10 cellular contexts compared by ENCODE assay signal in genomic region chr3:12004741-12005513, GRCh38. TPM values are rescaled to one million over a fixed set of nuclear protein-coding genes. Genes with fewer than 3 reads are reported as not detected.
DNase-seq lines count a peak whose midpoint lies in the region; ATAC-seq and TF ChIP-seq lines count a peak whose summit lies in the region.
"Had no signal": no experiment of that assay in that cellular context is flagged by ENCODE, and none has a peak within 500 bp of the region (broad histone marks: within the 10 kb centered on the region; RNA-seq: fewer than 3 reads in every experiment).

No MANE protein-coding gene starts in this region.

- H3K36me3 Mint-ChIP-seq in neural progenitor cell: no peaks in the 10 kb centered on the region

- H3K27ac ChIP-seq in HCT116 (ENCODE audit: low read depth, low read length) (no peak overlapping the region; the same call in 1 of the 2 replicates), neural progenitor cell (no peak overlapping the region), colonic mucosa (no peak overlapping the region)

- H3K27ac Mint-ChIP-seq in neural progenitor cell: no peak overlapping the region
- H3K27ac Mint-ChIP-seq: activated CD8-positive, alpha-beta T cell treated with anti-CD3 and anti-CD28 coated beads for 36 hours had no signal

- RAD21 ChIA-PET in HCT116 (lab: Charles Lee; ENCODE audit: low non-redundant PET in 1 of 2, low total read pairs in 2 of 2, uncharacterized antibody in 2 of 2, unreplicated experiment in 2 of 2): no interaction called here

- no peaks in the 10 kb centered on the region for H3K79me2 ChIP-seq in HCT116 (ENCODE audit: insufficient read depth, low read length)
- no peaks in the 10 kb centered on the region for H3K79me2 ChIP-seq in neural progenitor cell (ENCODE audit: low read depth)

- H3K4me2 ChIP-seq in HCT116 (ENCODE audit: low read length) (peak overlapping the region; percentile 96), neural progenitor cell (peak overlapping the region; percentile 90)

- H4K20me1 ChIP-seq in HCT116 (ENCODE audit: insufficient read depth) (no peaks in the 10 kb centered on the region), neural progenitor cell (ENCODE audit: low read depth) (peaks cover 4% of the 10 kb centered on the region)

- no peaks in the 10 kb centered on the region for H3K36me3 ChIP-seq in HCT116 (ENCODE audit: control insufficient read depth in 1 of 2, insufficient read depth in 2 of 2, low read length in 2 of 2)
- H3K36me3 ChIP-seq in neural progenitor cell: no peaks in the 10 kb centered on the region
- no peaks in the 10 kb centered on the region for H3K36me3 ChIP-seq in colonic mucosa

- BruUV-seq in HCT116 (replicated peaks; lab: Mats Ljungman, UMichigan): no TSS peak

- H3K9ac ChIP-seq in HCT116 (ENCODE audit: low read length) (peak overlapping the region; percentile 31), neural progenitor cell (no peak overlapping the region), colonic mucosa (ENCODE audit: low read depth in 2 of 2, low read length in 2 of 2) (no peak overlapping the region)

- H2AFZ ChIP-seq in HCT116 (ENCODE audit: low read depth, low read length, poor library complexity, severe bottlenecking) (no peak overlapping the region), neural progenitor cell (replicated peaks) (peak overlapping the region; percentile 64)

- DNase-seq in COLO668 (lab: John Stamatoyannopoulos, UW; ENCODE audit: unreplicated experiment): peak; percentile 23
- DNase-seq in HCT116 (ENCODE audit: low read depth, low spot score): no peak
- DNase-seq in cerebellum (ENCODE audit: low spot score): peak; percentile 31
- no peak for DNase-seq in neural progenitor cell (ENCODE audit: low spot score)
- DNase-seq in NCI-H2196 treated with DMSO at 0.1 percent for 48 hours (lab: John Stamatoyannopoulos, UW; ENCODE audit: unreplicated experiment): no peak
- no peak for DNase-seq in colonic mucosa
- DNase-seq in NCI-H226: no peak
- DNase-seq in kidney tubule cell (ENCODE audit: low spot score): no peak

- no peak for TF ChIP-seq CTCF in HCT116 (IDR thresholded peaks at IDR 0.05 in 2 of 3, conservative IDR thresholded peaks at IDR 0.05 in 1 of 3; ENCODE audit: borderline replicate concordance in 1 of 3, insufficient read depth in 1 of 3, low read depth in 2 of 3, low read length in 2 of 3)
- TF ChIP-seq CTCF in neural progenitor cell (IDR thresholded peaks at IDR 0.05): no peak
- no peak for TF ChIP-seq CTCF in colonic mucosa (IDR thresholded peaks at IDR 0.05)

- H3K9me3 ChIP-seq in HCT116 (ENCODE audit: control insufficient read depth in 1 of 2, insufficient read depth in 1 of 2, low read depth in 1 of 2, low read length in 2 of 2): no peaks in the 10 kb centered on the region
- no peaks in the 10 kb centered on the region for H3K9me3 ChIP-seq in neural progenitor cell (ENCODE audit: low read depth)
- no peaks in the 10 kb centered on the region for H3K9me3 ChIP-seq in colonic mucosa
- H3K9me3 ChIP-seq: mucosa of descending colon had no signal

- no peaks in the 10 kb centered on the region for H3K9me2 ChIP-seq in HCT116 (ENCODE audit: insufficient read depth)

- H3K4me1 ChIP-seq in HCT116 (ENCODE audit: control insufficient read depth in 1 of 2, insufficient read depth in 2 of 2, low read length in 2 of 2) (peaks cover 10 to 22% of the 10 kb centered on the region in 2 experiments), neural progenitor cell (peaks cover 11% of the 10 kb centered on the region), colonic mucosa (no peaks in the 10 kb centered on the region)

- peak; percentile 29; the same call in 1 of the 2 replicates for ATAC-seq in HCT116

- no peak for TF ChIP-seq POLR2A in HCT116 (IDR thresholded peaks at IDR 0.05; ENCODE audit: borderline replicate concordance, extremely low read depth, insufficient read depth, insufficient read length)

- peak overlapping the region; percentile 52 to 65 for H3K4me3 ChIP-seq in HCT116 (replicated peaks in 1 of 2; ENCODE audit: low read depth in 1 of 2, low read length in 2 of 2)
- H3K4me3 ChIP-seq in neural progenitor cell: peak overlapping the region; percentile 81
- no peak overlapping the region for H3K4me3 ChIP-seq in colonic mucosa
- H3K4me3 ChIP-seq: mucosa of descending colon had no signal

- POLR2A ChIA-PET in HCT116 (lab: Charles Lee): no interaction called here

- CTCF ChIA-PET in HCT116 (lab: Charles Lee): no interaction called here

- intact Hi-C loops in HCT116 (cut with micrococcal nuclease) (no loop called here), colonic mucosa (cut with DNase I) (no loop called here)

- H3K27me3 Mint-ChIP-seq in neural progenitor cell (ENCODE audit: insufficient read depth, low read depth): peaks cover 26% of the 10 kb centered on the region

- no peak for TF ChIP-seq RAD21 in HCT116 (IDR thresholded peaks at IDR 0.05; ENCODE audit: low read depth)

- peak overlapping the region; percentile 80 for H3K4me3 Mint-ChIP-seq in neural progenitor cell

- H3K4me1 Mint-ChIP-seq in neural progenitor cell: peaks cover 13% of the 10 kb centered on the region

- H3K9me3 Mint-ChIP-seq in neural progenitor cell: no peaks in the 10 kb centered on the region
- H3K9me3 Mint-ChIP-seq: activated CD8-positive, alpha-beta T cell treated with anti-CD3 and anti-CD28 coated beads for 36 hours had no signal

- peaks cover 3% of the 10 kb centered on the region for H3F3A ChIP-seq in neural progenitor cell (ENCODE audit: low read depth)

- H3K27me3 ChIP-seq in HCT116 (ENCODE audit: insufficient read depth, low read length) (no peaks in the 10 kb centered on the region), neural progenitor cell (peaks cover 62% of the 10 kb centered on the region), colonic mucosa (peaks cover 33% of the 10 kb centered on the region)

TF ChIP-seq in HCT116, 20 proteins besides CTCF, POLR2A, EP300 and RAD21:
- TF ChIP-seq YY1 (IDR thresholded peaks at IDR 0.05; ENCODE audit: extremely low read depth, insufficient replicate concordance, low read depth, low read length) (no peak), POLR2AphosphoS5 (IDR thresholded peaks at IDR 0.05; ENCODE audit: low read depth, low read length) (no peak), MAX (IDR thresholded peaks at IDR 0.05) (no peak), JUND (IDR thresholded peaks at IDR 0.05) (no peak), EGR1 (IDR thresholded peaks at IDR 0.05; ENCODE audit: low read depth) (no peak), FOSL1 (IDR thresholded peaks at IDR 0.05; ENCODE audit: low read depth) (no peak), SRF (IDR thresholded peaks at IDR 0.05; ENCODE audit: low read depth) (no peak), CBX3 (IDR thresholded peaks at IDR 0.05; ENCODE audit: low read depth) (no peak), ZNF274 (IDR thresholded peaks at IDR 0.05; ENCODE audit: low read depth, low read length) (no peak)

RNA-seq across cellular contexts. Expression of gene SYN2, which starts 0.7 kb away (rescaled TPM):
- 7.6 TPM for total RNA-seq in HCT116 (2021; ENCODE audit: unreplicated experiment)
- 6.4 and 6.9 TPM in 2 replicates for polyA plus RNA-seq in HCT116 (2012)
- 22.3 TPM for total RNA-seq in cerebellum
- total RNA-seq in neural progenitor cell (ENCODE audit: low replicate concordance): 0.84 and 3.1 TPM in 2 replicates
- 1 to 10 TPM in 1 of 2 donors, under 1 TPM in 1; 0.54 to 1.1 TPM for total RNA-seq in colonic mucosa

Comparison
In these comparisons a context has a peak if more than half of its experiments do, and no peak if none do; other contexts are left out.
1. DNase-seq: peak in COLO668 (single experiment) and cerebellum (single experiment); none in HCT116 (single experiment), neural progenitor cell (single experiment), NCI-H2196 treated with DMSO at 0.1 percent for 48 hours (single experiment), colonic mucosa (single experiment), NCI-H226 (single experiment) and kidney tubule cell (single experiment).